1 cellular context compared by ENCODE assay signal in genomic region chr11:97087419-97087818, GRCh38.
TF ChIP-seq lines count a peak whose summit lies in the region.

No MANE protein-coding gene starts in this region.

TF ChIP-seq in GM12878, 131 proteins besides CTCF, POLR2A, EP300 and RAD21 (continued from another document and continues in another):
- TF ChIP-seq HSF1 (IDR thresholded peaks at IDR 0.05; ENCODE audit: low read depth, low read length): no peak
- TF ChIP-seq JUNB (IDR thresholded peaks at IDR 0.05): peak; percentile 62
- no peak for TF ChIP-seq PRDM15 (CRISPR knock-in tag; IDR thresholded peaks at IDR 0.05)
- no peak for TF ChIP-seq ZNF274 (IDR thresholded peaks at IDR 0.05; ENCODE audit: insufficient read depth, insufficient read length)
- no peak for TF ChIP-seq MYC (IDR thresholded peaks at IDR 0.05; ENCODE audit: insufficient read depth, insufficient read length, insufficient replicate concordance, low read length, severe bottlenecking)
- no peak for TF ChIP-seq IRF3 (IDR thresholded peaks at IDR 0.05)
- no peak for TF ChIP-seq RUNX3 (IDR thresholded peaks at IDR 0.05; ENCODE audit: low read length)
- TF ChIP-seq YY1 (IDR thresholded peaks at IDR 0.05; ENCODE audit: low read depth, low read length): no peak
- TF ChIP-seq ZNF24 (IDR thresholded peaks at IDR 0.05): no peak
- TF ChIP-seq MLLT1 (IDR thresholded peaks at IDR 0.05): no peak
- TF ChIP-seq PML (IDR thresholded peaks at IDR 0.05; ENCODE audit: low read length): no peak
- TF ChIP-seq NBN (IDR thresholded peaks at IDR 0.05): 0 out of 2 replicates have a peak, but pooled peaks have one; percentile 20
- no peak for TF ChIP-seq MEF2B (IDR thresholded peaks at IDR 0.05; ENCODE audit: partially characterized antibody, poor library complexity, severe bottlenecking)
- peak; percentile 92 for TF ChIP-seq ATF7 (IDR thresholded peaks at IDR 0.05; ENCODE audit: low read depth)
- TF ChIP-seq ESRRA (IDR thresholded peaks at IDR 0.05; ENCODE audit: low read length): no peak
- TF ChIP-seq BACH1 (IDR thresholded peaks at IDR 0.05; ENCODE audit: borderline replicate concordance): no peak
- peak; percentile 67; the same call in 1 of the 2 replicates for TF ChIP-seq BCL11A (IDR thresholded peaks at IDR 0.05; ENCODE audit: low read depth, low read length)
- no peak for TF ChIP-seq ZBED1 (IDR thresholded peaks at IDR 0.05; ENCODE audit: borderline replicate concordance)
- no peak for TF ChIP-seq FOS (IDR thresholded peaks at IDR 0.05; ENCODE audit: borderline replicate concordance, extremely low read depth, insufficient read length)
- TF ChIP-seq CREM (IDR thresholded peaks at IDR 0.05; ENCODE audit: low read depth): peak; percentile 70; the same call in 1 of the 2 replicates
- 0 out of 2 replicates have a peak, but pooled peaks have one; percentile 35 for TF ChIP-seq ZNF217 (IDR thresholded peaks at IDR 0.05)
- TF ChIP-seq JUND (IDR thresholded peaks at IDR 0.05; ENCODE audit: low read depth, low read length): no peak
- peak; percentile 76 for TF ChIP-seq DPF2 (IDR thresholded peaks at IDR 0.05)
- TF ChIP-seq RCOR1 (conservative IDR thresholded peaks at IDR 0.05; ENCODE audit: low read depth, low read length): no peak
- no peak for TF ChIP-seq KAT2A (conservative IDR thresholded peaks at IDR 0.05; ENCODE audit: control insufficient read depth, low read depth, low read length)
- peak; percentile 81; the same call in 1 of the 2 replicates for TF ChIP-seq SPI1 (IDR thresholded peaks at IDR 0.05; ENCODE audit: borderline replicate concordance, insufficient read depth, low read depth, low read length)
- no peak for TF ChIP-seq SUZ12 (IDR thresholded peaks at IDR 0.05; ENCODE audit: unreplicated experiment)
- TF ChIP-seq IKZF1 (conservative IDR thresholded peaks at IDR 0.05): peak; percentile 70; the same call in 1 of the 2 replicates
- TF ChIP-seq MXI1 (IDR thresholded peaks at IDR 0.05; ENCODE audit: low read depth, low read length): no peak
- no peak for TF ChIP-seq SMC3 (IDR thresholded peaks at IDR 0.05; ENCODE audit: borderline replicate concordance, low read length)
- TF ChIP-seq PBX3 (IDR thresholded peaks at IDR 0.05; ENCODE audit: insufficient replicate concordance, low read depth, low read length): no peak
- TF ChIP-seq NR2C1 (IDR thresholded peaks at IDR 0.05): no peak
- no peak for TF ChIP-seq SUPT20H (IDR thresholded peaks at IDR 0.05; ENCODE audit: borderline replicate concordance, control insufficient read depth, low read depth, low read length)
- 0 out of 2 replicates have a peak, but pooled peaks have one; percentile 15 for TF ChIP-seq TCF7 (IDR thresholded peaks at IDR 0.05; ENCODE audit: borderline replicate concordance)
- no peak for TF ChIP-seq STAT3 (IDR thresholded peaks at IDR 0.05; ENCODE audit: low read depth, low read length)
- no peak for TF ChIP-seq ZNF622 (IDR thresholded peaks at IDR 0.05)
- TF ChIP-seq USF1 (IDR thresholded peaks at IDR 0.05; ENCODE audit: borderline replicate concordance, extremely low read length, insufficient read depth, low read depth, low read length): no peak
- peak; percentile 44; the same call in 1 of the 2 replicates for TF ChIP-seq NFIC (IDR thresholded peaks at IDR 0.05; ENCODE audit: low read depth, low read length)
- no peak for TF ChIP-seq PAX5 (IDR thresholded peaks at IDR 0.05; ENCODE audit: borderline replicate concordance, low read depth, low read length)
- no peak for TF ChIP-seq GATAD2B (conservative IDR thresholded peaks at IDR 0.05; ENCODE audit: low read depth)
- no peak for TF ChIP-seq ZBTB40 (IDR thresholded peaks at IDR 0.05; ENCODE audit: borderline replicate concordance)
- TF ChIP-seq ASH2L (IDR thresholded peaks at IDR 0.05; ENCODE audit: borderline replicate concordance, low read depth): no peak
- no peak for TF ChIP-seq BRCA1 (IDR thresholded peaks at IDR 0.05; ENCODE audit: low read depth, low read length)
- no peak for TF ChIP-seq EZH2 (IDR thresholded peaks at IDR 0.05; ENCODE audit: borderline replicate concordance, control insufficient read depth, low read depth, low read length)
- TF ChIP-seq HDGF (IDR thresholded peaks at IDR 0.05): no peak
- no peak for TF ChIP-seq SREBF1 (IDR thresholded peaks at IDR 0.05; ENCODE audit: low read length)
- TF ChIP-seq HDAC6 (IDR thresholded peaks at IDR 0.05; ENCODE audit: unreplicated experiment): no peak
- no peak for TF ChIP-seq NFXL1 (IDR thresholded peaks at IDR 0.05; ENCODE audit: borderline replicate concordance)
- TF ChIP-seq RELB (IDR thresholded peaks at IDR 0.05; ENCODE audit: low read depth): 0 out of 2 replicates have a peak, but pooled peaks have one; percentile 23
